Comparison of ENCODE assay signal across 28 cellular contexts in genomic region chr7:46633816-46634215, GRCh38.
DNase-seq lines count a peak whose midpoint lies in the region; ATAC-seq and TF ChIP-seq lines count a peak whose summit lies in the region.
"Had no signal": no experiment of that assay in that cellular context is flagged by ENCODE, and none has a peak within 500 bp of the region (broad histone marks: within the 10 kb centered on the region; RNA-seq: fewer than 3 reads in every experiment).

No MANE protein-coding gene starts in this region.

- peak; percentile 53 for DNase-seq in NCI-H226
- DNase-seq in astrocyte of the hippocampus (ENCODE audit: low read depth, low spot score) = peak; percentile 26
- peak; percentile 6 for DNase-seq in fibroblast of the aortic adventitia (ENCODE audit: low read depth)
- DNase-seq in breast epithelium (ENCODE audit: low spot score in 2 of 2) = no peak
- no peak for DNase-seq in GM20000 (ENCODE audit: low spot score)
- DNase-seq: C1 segment of cervical spinal cord; Caco-2; CD4-positive, alpha-beta memory T cell; DMS 273 treated with DMSO at 0.1 percent for 48 hours; DMS79; EL; GDM1; KG1; MG63; NCI-H1417 treated with DMSO at 0.1 percent for 48 hours; NCI-H187; NCI-H2081 treated with DMSO at 0.1 percent for 48 hours; NCI-H2171; NCI-H345; NCI-H524; NCI-H82; Right ventricle myocardium superior; RPMI8226 had no signal

- no peak overlapping the region for H3K4me3 ChIP-seq in fibroblast of the aortic adventitia (ENCODE audit: low read depth, low read length)
- H3K4me3 ChIP-seq in breast epithelium = no peak overlapping the region
- H3K4me3 ChIP-seq: GM12878, MG63, SJSA1 had no signal

- no peak for TF ChIP-seq POLR2A in breast epithelium (IDR thresholded peaks at IDR 0.05)

- H3K4me1 ChIP-seq in breast epithelium = no peaks in the 10 kb centered on the region
- H3K4me1 ChIP-seq: Caco-2, SJSA1 had no signal

- H3K36me3 ChIP-seq in breast epithelium = no peaks in the 10 kb centered on the region
- H3K36me3 ChIP-seq: MG63, SJSA1 had no signal

- intact Hi-C loops in breast epithelium (cut with DNase I; ENCODE audit: low total_unique reads) = no loop called here

- H3K27ac ChIP-seq in breast epithelium = no peak overlapping the region
- H3K27ac ChIP-seq: SJSA1 had no signal

- no peaks in the 10 kb centered on the region for H3K9me3 ChIP-seq in breast epithelium
- H3K9me3 ChIP-seq: Caco-2, MG63, SJSA1 had no signal

- TF ChIP-seq CTCF in fibroblast of the aortic adventitia (IDR thresholded peaks at IDR 0.05; ENCODE audit: insufficient read depth, low read length) = no peak
- no peak for TF ChIP-seq CTCF in breast epithelium (IDR thresholded peaks at IDR 0.05)
- no peak for TF ChIP-seq CTCF in GM20000 (IDR thresholded peaks at IDR 0.05; ENCODE audit: extremely low read depth, missing control alignments)

- no peaks in the 10 kb centered on the region for H3K27me3 ChIP-seq in breast epithelium
- H3K27me3 ChIP-seq: MG63, SJSA1 had no signal

- ATAC-seq in HG03196 (IDR thresholded peaks at IDR 0.05; ENCODE audit: unreplicated experiment) (no peak), HG03139 (IDR thresholded peaks at IDR 0.05; ENCODE audit: unreplicated experiment) (no peak)
- ATAC-seq: GM12878, HCT116 had no signal

Comparison
In these comparisons a context has a peak if more than half of its experiments do, and no peak if none do; other contexts are left out.
1. DNase-seq: peak in NCI-H226 (single experiment), astrocyte of the hippocampus (single experiment) and fibroblast of the aortic adventitia (single experiment); none in breast epithelium (0 of 2) and GM20000 (single experiment).